1 cellular context compared by ENCODE assay signal in the genomic region with DNA sequence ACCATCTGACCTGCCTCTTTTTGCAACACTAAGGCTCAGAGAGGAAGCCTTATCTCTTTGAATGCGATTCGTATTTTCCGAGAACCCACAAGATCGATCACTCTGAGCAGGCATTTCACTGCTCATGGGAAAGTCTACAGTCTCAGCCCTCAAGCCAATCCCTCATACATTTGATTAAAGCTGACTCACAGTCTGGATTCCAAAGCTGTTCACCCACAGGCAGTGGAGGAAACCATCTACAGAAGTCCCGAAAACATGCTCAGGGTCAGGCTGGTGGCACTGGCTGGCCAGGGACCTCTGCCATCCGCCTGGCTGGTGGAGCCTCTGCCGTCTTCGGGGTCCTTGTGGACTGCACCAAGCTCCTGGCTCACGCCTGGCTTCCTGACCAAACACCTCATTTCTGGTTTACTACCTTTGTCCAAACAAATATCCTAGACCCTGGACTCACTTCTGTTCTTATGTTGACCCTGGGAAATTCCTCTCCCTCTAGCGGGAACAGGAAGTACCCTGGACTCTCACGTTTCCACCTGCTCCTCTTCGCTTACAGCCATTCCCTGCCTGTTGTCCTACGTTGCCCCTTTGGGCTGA.
TF ChIP-seq lines count a peak whose summit lies in the region.

No MANE protein-coding gene starts in this region.

TF ChIP-seq in HepG2, 621 proteins besides CTCF, POLR2A, EP300 and RAD21 (continued from another document and continues in another):
- TF ChIP-seq, protein P1, sequence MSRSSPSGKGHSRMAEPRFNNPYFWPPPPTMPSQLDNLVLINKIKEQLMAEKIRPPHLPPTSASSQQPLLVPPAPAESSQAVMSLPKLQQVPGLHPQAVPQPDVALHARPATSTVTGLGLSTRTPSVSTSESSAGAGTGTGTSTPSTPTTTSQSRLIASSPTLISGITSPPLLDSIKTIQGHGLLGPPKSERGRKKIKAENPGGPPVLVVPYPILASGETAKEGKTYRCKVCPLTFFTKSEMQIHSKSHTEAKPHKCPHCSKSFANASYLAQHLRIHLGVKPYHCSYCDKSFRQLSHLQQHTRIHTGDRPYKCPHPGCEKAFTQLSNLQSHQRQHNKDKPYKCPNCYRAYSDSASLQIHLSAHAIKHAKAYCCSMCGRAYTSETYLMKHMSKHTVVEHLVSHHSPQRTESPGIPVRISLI (CRISPR knock-in tag; IDR thresholded peaks at IDR 0.05; ENCODE audit: borderline replicate concordance), result no peak
- no peak for TF ChIP-seq ZNF326 (CRISPR knock-in tag; IDR thresholded peaks at IDR 0.05; ENCODE audit: borderline replicate concordance)
- TF ChIP-seq CENPT (CRISPR knock-in tag; IDR thresholded peaks at IDR 0.05; ENCODE audit: low read depth), result no peak
- 0 out of 4 replicates have a peak, but pooled peaks of 1 of the 2 experiments have one; percentile 14 for TF ChIP-seq NR2F1 (CRISPR knock-in tag; IDR thresholded peaks at IDR 0.05)
- TF ChIP-seq ZSCAN29 (CRISPR knock-in tag; conservative IDR thresholded peaks at IDR 0.05), result 0 out of 2 replicates have a peak, but pooled peaks have one; percentile 65
- TF ChIP-seq NPAS2 (CRISPR knock-in tag; IDR thresholded peaks at IDR 0.05; ENCODE audit: borderline replicate concordance), result no peak
- no peak for TF ChIP-seq ZFP62 (CRISPR knock-in tag; IDR thresholded peaks at IDR 0.05)
- TF ChIP-seq, protein P2, sequence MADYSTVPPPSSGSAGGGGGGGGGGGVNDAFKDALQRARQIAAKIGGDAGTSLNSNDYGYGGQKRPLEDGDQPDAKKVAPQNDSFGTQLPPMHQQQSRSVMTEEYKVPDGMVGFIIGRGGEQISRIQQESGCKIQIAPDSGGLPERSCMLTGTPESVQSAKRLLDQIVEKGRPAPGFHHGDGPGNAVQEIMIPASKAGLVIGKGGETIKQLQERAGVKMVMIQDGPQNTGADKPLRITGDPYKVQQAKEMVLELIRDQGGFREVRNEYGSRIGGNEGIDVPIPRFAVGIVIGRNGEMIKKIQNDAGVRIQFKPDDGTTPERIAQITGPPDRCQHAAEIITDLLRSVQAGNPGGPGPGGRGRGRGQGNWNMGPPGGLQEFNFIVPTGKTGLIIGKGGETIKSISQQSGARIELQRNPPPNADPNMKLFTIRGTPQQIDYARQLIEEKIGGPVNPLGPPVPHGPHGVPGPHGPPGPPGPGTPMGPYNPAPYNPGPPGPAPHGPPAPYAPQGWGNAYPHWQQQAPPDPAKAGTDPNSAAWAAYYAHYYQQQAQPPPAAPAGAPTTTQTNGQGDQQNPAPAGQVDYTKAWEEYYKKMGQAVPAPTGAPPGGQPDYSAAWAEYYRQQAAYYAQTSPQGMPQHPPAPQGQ (CRISPR knock-in tag; IDR thresholded peaks at IDR 0.05; ENCODE audit: borderline replicate concordance), result no peak
- TF ChIP-seq STAG1 (CRISPR knock-in tag; IDR thresholded peaks at IDR 0.05), result peak; percentile 38; the same call in 1 of the 2 replicates
- peak; percentile 76 for TF ChIP-seq GABPB1 (CRISPR knock-in tag; IDR thresholded peaks at IDR 0.05)
- no peak for TF ChIP-seq FOXA1 (IDR thresholded peaks at IDR 0.05)
- TF ChIP-seq FOXA1 (CRISPR knock-in tag; IDR thresholded peaks at IDR 0.05), result peak; percentile 42; the same call in 1 of the 2 replicates
- TF ChIP-seq ZNF350 (CRISPR knock-in tag; IDR thresholded peaks at IDR 0.05; ENCODE audit: borderline replicate concordance, low read depth), result no peak
- TF ChIP-seq, protein P3, sequence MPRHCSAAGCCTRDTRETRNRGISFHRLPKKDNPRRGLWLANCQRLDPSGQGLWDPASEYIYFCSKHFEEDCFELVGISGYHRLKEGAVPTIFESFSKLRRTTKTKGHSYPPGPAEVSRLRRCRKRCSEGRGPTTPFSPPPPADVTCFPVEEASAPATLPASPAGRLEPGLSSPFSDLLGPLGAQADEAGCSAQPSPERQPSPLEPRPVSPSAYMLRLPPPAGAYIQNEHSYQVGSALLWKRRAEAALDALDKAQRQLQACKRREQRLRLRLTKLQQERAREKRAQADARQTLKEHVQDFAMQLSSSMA (CRISPR knock-in tag; IDR thresholded peaks at IDR 0.05), result no peak
- TF ChIP-seq FIP1L1 (IDR thresholded peaks at IDR 0.05; ENCODE audit: borderline replicate concordance, insufficient read depth, low read depth, low read length), result no peak
- no peak for TF ChIP-seq ZNF709 (CRISPR knock-in tag; IDR thresholded peaks at IDR 0.05)
- TF ChIP-seq, protein P4, sequence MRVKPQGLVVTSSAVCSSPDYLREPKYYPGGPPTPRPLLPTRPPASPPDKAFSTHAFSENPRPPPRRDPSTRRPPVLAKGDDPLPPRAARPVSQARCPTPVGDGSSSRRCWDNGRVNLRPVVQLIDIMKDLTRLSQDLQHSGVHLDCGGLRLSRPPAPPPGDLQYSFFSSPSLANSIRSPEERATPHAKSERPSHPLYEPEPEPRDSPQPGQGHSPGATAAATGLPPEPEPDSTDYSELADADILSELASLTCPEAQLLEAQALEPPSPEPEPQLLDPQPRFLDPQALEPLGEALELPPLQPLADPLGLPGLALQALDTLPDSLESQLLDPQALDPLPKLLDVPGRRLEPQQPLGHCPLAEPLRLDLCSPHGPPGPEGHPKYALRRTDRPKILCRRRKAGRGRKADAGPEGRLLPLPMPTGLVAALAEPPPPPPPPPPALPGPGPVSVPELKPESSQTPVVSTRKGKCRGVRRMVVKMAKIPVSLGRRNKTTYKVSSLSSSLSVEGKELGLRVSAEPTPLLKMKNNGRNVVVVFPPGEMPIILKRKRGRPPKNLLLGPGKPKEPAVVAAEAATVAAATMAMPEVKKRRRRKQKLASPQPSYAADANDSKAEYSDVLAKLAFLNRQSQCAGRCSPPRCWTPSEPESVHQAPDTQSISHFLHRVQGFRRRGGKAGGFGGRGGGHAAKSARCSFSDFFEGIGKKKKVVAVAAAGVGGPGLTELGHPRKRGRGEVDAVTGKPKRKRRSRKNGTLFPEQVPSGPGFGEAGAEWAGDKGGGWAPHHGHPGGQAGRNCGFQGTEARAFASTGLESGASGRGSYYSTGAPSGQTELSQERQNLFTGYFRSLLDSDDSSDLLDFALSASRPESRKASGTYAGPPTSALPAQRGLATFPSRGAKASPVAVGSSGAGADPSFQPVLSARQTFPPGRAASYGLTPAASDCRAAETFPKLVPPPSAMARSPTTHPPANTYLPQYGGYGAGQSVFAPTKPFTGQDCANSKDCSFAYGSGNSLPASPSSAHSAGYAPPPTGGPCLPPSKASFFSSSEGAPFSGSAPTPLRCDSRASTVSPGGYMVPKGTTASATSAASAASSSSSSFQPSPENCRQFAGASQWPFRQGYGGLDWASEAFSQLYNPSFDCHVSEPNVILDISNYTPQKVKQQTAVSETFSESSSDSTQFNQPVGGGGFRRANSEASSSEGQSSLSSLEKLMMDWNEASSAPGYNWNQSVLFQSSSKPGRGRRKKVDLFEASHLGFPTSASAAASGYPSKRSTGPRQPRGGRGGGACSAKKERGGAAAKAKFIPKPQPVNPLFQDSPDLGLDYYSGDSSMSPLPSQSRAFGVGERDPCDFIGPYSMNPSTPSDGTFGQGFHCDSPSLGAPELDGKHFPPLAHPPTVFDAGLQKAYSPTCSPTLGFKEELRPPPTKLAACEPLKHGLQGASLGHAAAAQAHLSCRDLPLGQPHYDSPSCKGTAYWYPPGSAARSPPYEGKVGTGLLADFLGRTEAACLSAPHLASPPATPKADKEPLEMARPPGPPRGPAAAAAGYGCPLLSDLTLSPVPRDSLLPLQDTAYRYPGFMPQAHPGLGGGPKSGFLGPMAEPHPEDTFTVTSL (CRISPR knock-in tag; IDR thresholded peaks at IDR 0.05; ENCODE audit: borderline replicate concordance), result peak; percentile 68; the same call in 1 of the 2 replicates
- TF ChIP-seq ZNF775 (CRISPR knock-in tag; IDR thresholded peaks at IDR 0.05; ENCODE audit: borderline replicate concordance), result no peak
- no peak for TF ChIP-seq NBN (conservative IDR thresholded peaks at IDR 0.05)
- no peak for TF ChIP-seq HOXA5 (CRISPR knock-in tag; IDR thresholded peaks at IDR 0.05)
- TF ChIP-seq, protein P5, sequence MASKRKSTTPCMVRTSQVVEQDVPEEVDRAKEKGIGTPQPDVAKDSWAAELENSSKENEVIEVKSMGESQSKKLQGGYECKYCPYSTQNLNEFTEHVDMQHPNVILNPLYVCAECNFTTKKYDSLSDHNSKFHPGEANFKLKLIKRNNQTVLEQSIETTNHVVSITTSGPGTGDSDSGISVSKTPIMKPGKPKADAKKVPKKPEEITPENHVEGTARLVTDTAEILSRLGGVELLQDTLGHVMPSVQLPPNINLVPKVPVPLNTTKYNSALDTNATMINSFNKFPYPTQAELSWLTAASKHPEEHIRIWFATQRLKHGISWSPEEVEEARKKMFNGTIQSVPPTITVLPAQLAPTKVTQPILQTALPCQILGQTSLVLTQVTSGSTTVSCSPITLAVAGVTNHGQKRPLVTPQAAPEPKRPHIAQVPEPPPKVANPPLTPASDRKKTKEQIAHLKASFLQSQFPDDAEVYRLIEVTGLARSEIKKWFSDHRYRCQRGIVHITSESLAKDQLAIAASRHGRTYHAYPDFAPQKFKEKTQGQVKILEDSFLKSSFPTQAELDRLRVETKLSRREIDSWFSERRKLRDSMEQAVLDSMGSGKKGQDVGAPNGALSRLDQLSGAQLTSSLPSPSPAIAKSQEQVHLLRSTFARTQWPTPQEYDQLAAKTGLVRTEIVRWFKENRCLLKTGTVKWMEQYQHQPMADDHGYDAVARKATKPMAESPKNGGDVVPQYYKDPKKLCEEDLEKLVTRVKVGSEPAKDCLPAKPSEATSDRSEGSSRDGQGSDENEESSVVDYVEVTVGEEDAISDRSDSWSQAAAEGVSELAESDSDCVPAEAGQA (IDR thresholded peaks at IDR 0.05; ENCODE audit: low read depth), result no peak
- TF ChIP-seq, protein P5 (CRISPR knock-in tag; IDR thresholded peaks at IDR 0.05; ENCODE audit: borderline replicate concordance), result no peak
- no peak for TF ChIP-seq ZFP36L2 (CRISPR knock-in tag; IDR thresholded peaks at IDR 0.05)
- peak; percentile 51; the same call in 1 of the 2 replicates for TF ChIP-seq HNF4G (IDR thresholded peaks at IDR 0.05; ENCODE audit: borderline replicate concordance, low read depth, low read length)
- no peak for TF ChIP-seq HNF4G (CRISPR knock-in tag; IDR thresholded peaks at IDR 0.05; ENCODE audit: borderline replicate concordance, low read depth)
- peak; percentile 76; the same call in 1 of the 2 replicates for TF ChIP-seq TARDBP (CRISPR knock-in tag; IDR thresholded peaks at IDR 0.05)
- TF ChIP-seq SMC3 (IDR thresholded peaks at IDR 0.05; ENCODE audit: low read length), result peak; percentile 48
- no peak for TF ChIP-seq ZNF737 (CRISPR knock-in tag; IDR thresholded peaks at IDR 0.05; ENCODE audit: borderline replicate concordance)
- TF ChIP-seq ZNF614 (CRISPR knock-in tag; IDR thresholded peaks at IDR 0.05; ENCODE audit: borderline replicate concordance), result 0 out of 2 replicates have a peak, but pooled peaks have one; percentile 29
- no peak for TF ChIP-seq EED (CRISPR knock-in tag; IDR thresholded peaks at IDR 0.05)
- peak; percentile 43; the same call in 1 of the 2 replicates for TF ChIP-seq ZBTB38 (CRISPR knock-in tag; IDR thresholded peaks at IDR 0.05)
- TF ChIP-seq SIX4 (CRISPR knock-in tag; IDR thresholded peaks at IDR 0.05), result 0 out of 2 replicates have a peak, but pooled peaks have one; percentile 21
- TF ChIP-seq ELF3 (CRISPR knock-in tag; IDR thresholded peaks at IDR 0.05), result peak; percentile 92
- TF ChIP-seq, protein P6, sequence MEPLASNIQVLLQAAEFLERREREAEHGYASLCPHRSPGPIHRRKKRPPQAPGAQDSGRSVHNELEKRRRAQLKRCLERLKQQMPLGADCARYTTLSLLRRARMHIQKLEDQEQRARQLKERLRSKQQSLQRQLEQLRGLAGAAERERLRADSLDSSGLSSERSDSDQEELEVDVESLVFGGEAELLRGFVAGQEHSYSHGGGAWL (CRISPR knock-in tag; IDR thresholded peaks at IDR 0.05), result no peak
- no peak for TF ChIP-seq HDAC1 (CRISPR knock-in tag; IDR thresholded peaks at IDR 0.05)
- TF ChIP-seq GFI1 (CRISPR knock-in tag; IDR thresholded peaks at IDR 0.05; ENCODE audit: borderline replicate concordance), result no peak
- TF ChIP-seq, protein P7, sequence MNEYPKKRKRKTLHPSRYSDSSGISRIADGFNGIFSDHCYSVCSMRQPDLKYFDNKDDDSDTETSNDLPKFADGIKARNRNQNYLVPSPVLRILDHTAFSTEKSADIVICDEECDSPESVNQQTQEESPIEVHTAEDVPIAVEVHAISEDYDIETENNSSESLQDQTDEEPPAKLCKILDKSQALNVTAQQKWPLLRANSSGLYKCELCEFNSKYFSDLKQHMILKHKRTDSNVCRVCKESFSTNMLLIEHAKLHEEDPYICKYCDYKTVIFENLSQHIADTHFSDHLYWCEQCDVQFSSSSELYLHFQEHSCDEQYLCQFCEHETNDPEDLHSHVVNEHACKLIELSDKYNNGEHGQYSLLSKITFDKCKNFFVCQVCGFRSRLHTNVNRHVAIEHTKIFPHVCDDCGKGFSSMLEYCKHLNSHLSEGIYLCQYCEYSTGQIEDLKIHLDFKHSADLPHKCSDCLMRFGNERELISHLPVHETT (CRISPR knock-in tag; conservative IDR thresholded peaks at IDR 0.05), result no peak
- TF ChIP-seq CREB1 (IDR thresholded peaks at IDR 0.05), result no peak
- TF ChIP-seq CREB1 (CRISPR knock-in tag; IDR thresholded peaks at IDR 0.05), result no peak
- TF ChIP-seq RAD51 (IDR thresholded peaks at IDR 0.05; ENCODE audit: borderline replicate concordance), result no peak
- no peak for TF ChIP-seq ZNF616 (CRISPR knock-in tag; IDR thresholded peaks at IDR 0.05; ENCODE audit: low read depth)
- TF ChIP-seq ESRRA (CRISPR knock-in tag; IDR thresholded peaks at IDR 0.05; ENCODE audit: low read depth), result 0 out of 2 replicates have a peak, but pooled peaks have one; percentile 34
- no peak for TF ChIP-seq ZNF772 (CRISPR knock-in tag; IDR thresholded peaks at IDR 0.05)
- TF ChIP-seq RFX3 (CRISPR knock-in tag; IDR thresholded peaks at IDR 0.05), result no peak
- TF ChIP-seq, protein P8, sequence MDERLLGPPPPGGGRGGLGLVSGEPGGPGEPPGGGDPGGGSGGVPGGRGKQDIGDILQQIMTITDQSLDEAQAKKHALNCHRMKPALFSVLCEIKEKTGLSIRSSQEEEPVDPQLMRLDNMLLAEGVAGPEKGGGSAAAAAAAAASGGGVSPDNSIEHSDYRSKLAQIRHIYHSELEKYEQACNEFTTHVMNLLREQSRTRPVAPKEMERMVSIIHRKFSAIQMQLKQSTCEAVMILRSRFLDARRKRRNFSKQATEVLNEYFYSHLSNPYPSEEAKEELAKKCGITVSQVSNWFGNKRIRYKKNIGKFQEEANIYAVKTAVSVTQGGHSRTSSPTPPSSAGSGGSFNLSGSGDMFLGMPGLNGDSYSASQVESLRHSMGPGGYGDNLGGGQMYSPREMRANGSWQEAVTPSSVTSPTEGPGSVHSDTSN (CRISPR knock-in tag; IDR thresholded peaks at IDR 0.05), result no peak
